ENCODE assay signal across 11 cellular contexts in genomic region chr10:131743190-131744151, GRCh38.
A peak's percentile ranks its signal among the peaks of the same experiment; 100 is the strongest.
DNase-seq lines count a peak whose midpoint lies in the region; ATAC-seq and TF ChIP-seq lines count a peak whose summit lies in the region.
"Had no signal": no experiment of that assay in that cellular context is flagged by ENCODE, and none has a peak within 500 bp of the region (broad histone marks: within the 10 kb centered on the region; RNA-seq: fewer than 3 reads in every experiment).

No MANE protein-coding gene starts in this region.

- H3K4me3 Mint-ChIP-seq in activated CD8-positive, alpha-beta T cell treated with anti-CD3 and anti-CD28 coated beads for 36 hours: no peak overlapping the region
- H3K4me3 Mint-ChIP-seq: T-helper 1 cell treated with Interleukin-12 subunit alpha and Interleukin-12 subunit beta and Interleukin-4 antibody, amounts not matched to agents 30 μg/mL and 1 μg/mL, for 36 hours had no signal

- intact Hi-C loops in activated CD8-positive, alpha-beta T cell treated with anti-CD3 and anti-CD28 coated beads for 36 hours (cut with micrococcal nuclease): no loop called here

- ATAC-seq in GM19351 (IDR thresholded peaks at IDR 0.05; ENCODE audit: unreplicated experiment): peak; percentile 65
- peak; percentile 49 for ATAC-seq in HG03039 (IDR thresholded peaks at IDR 0.05; ENCODE audit: unreplicated experiment)
- peak; percentile 55 for ATAC-seq in activated CD8-positive, alpha-beta T cell treated with anti-CD3 and anti-CD28 coated beads for 36 hours
- ATAC-seq: psoas muscle had no signal

- peaks cover 21% of the 10 kb centered on the region for H3K27me3 Mint-ChIP-seq in activated CD8-positive, alpha-beta T cell treated with anti-CD3 and anti-CD28 coated beads for 36 hours

- H3K27ac Mint-ChIP-seq in activated CD8-positive, alpha-beta T cell treated with anti-CD3 and anti-CD28 coated beads for 36 hours: no peak overlapping the region
- H3K27ac Mint-ChIP-seq: T-helper 1 cell treated with Interleukin-12 subunit alpha and Interleukin-12 subunit beta and Interleukin-4 antibody, amounts not matched to agents 30 μg/mL and 1 μg/mL, for 36 hours had no signal

- POLR2A ChIA-PET in activated CD8-positive, alpha-beta T cell treated with anti-CD3 and anti-CD28 coated beads for 36 hours (lab: Charles Lee): interaction anchor here (0.6 kb wide), 1 partner anchor 15 kb away, joined by 3 read pairs; no protein-coding TSS in a partner anchor

- peak; percentile 34 for DNase-seq in activated CD8-positive, alpha-beta T cell treated with anti-CD3 and anti-CD28 coated beads for 36 hours
- peak; percentile 26 for DNase-seq in stimulated activated CD8-positive, alpha-beta memory T cell treated with anti-CD3 and anti-CD28 coated beads, Interleukin-4, amount 100 ng/mL, for 48 hours
- no peak for DNase-seq in pons (ENCODE audit: low spot score)
- DNase-seq in stimulated activated CD4-positive, alpha-beta T cell treated with anti-CD3 and anti-CD28 coated beads, Interleukin-4, amount 100 ng/mL, for 24 hours: no peak
- DNase-seq in NCI-H1417 (lab: John Stamatoyannopoulos, UW): no peak
- DNase-seq: Karpas-422, stomach had no signal

- no peak for TF ChIP-seq CTCF in activated CD8-positive, alpha-beta T cell treated with anti-CD3 and anti-CD28 coated beads for 36 hours (IDR thresholded peaks at IDR 0.05)

- no peaks in the 10 kb centered on the region for H3K9me3 Mint-ChIP-seq in activated CD8-positive, alpha-beta T cell treated with anti-CD3 and anti-CD28 coated beads for 36 hours
- H3K9me3 Mint-ChIP-seq: T-helper 1 cell treated with Interleukin-12 subunit alpha and Interleukin-12 subunit beta and Interleukin-4 antibody, amounts not matched to agents 30 μg/mL and 1 μg/mL, for 36 hours had no signal

- CTCF ChIA-PET in activated CD8-positive, alpha-beta T cell treated with anti-CD3 and anti-CD28 coated beads for 36 hours (lab: Charles Lee): no interaction called here

- no peaks in the 10 kb centered on the region for H3K36me3 Mint-ChIP-seq in activated CD8-positive, alpha-beta T cell treated with anti-CD3 and anti-CD28 coated beads for 36 hours (ENCODE audit: low read depth)

- H3K4me1 Mint-ChIP-seq in activated CD8-positive, alpha-beta T cell treated with anti-CD3 and anti-CD28 coated beads for 36 hours (ENCODE audit: low read depth): peaks cover 2% of the 10 kb centered on the region

Comparison
In these comparisons a context has a peak if more than half of its experiments do, and no peak if none do; other contexts are left out.
1. DNase-seq: peak in activated CD8-positive, alpha-beta T cell treated with anti-CD3 and anti-CD28 coated beads for 36 hours (single experiment) and stimulated activated CD8-positive, alpha-beta memory T cell treated with anti-CD3 and anti-CD28 coated beads, Interleukin-4, amount 100 ng/mL, for 48 hours (single experiment); none in pons (single experiment), stimulated activated CD4-positive, alpha-beta T cell treated with anti-CD3 and anti-CD28 coated beads, Interleukin-4, amount 100 ng/mL, for 24 hours (single experiment) and NCI-H1417 (0 of 3).
2. Peak in every context shown above with its lines, with median percentiles within 50 percentile points of each other: ATAC-seq.